Comparison of ENCODE assay signal across 1 cellular context in the genomic region with DNA sequence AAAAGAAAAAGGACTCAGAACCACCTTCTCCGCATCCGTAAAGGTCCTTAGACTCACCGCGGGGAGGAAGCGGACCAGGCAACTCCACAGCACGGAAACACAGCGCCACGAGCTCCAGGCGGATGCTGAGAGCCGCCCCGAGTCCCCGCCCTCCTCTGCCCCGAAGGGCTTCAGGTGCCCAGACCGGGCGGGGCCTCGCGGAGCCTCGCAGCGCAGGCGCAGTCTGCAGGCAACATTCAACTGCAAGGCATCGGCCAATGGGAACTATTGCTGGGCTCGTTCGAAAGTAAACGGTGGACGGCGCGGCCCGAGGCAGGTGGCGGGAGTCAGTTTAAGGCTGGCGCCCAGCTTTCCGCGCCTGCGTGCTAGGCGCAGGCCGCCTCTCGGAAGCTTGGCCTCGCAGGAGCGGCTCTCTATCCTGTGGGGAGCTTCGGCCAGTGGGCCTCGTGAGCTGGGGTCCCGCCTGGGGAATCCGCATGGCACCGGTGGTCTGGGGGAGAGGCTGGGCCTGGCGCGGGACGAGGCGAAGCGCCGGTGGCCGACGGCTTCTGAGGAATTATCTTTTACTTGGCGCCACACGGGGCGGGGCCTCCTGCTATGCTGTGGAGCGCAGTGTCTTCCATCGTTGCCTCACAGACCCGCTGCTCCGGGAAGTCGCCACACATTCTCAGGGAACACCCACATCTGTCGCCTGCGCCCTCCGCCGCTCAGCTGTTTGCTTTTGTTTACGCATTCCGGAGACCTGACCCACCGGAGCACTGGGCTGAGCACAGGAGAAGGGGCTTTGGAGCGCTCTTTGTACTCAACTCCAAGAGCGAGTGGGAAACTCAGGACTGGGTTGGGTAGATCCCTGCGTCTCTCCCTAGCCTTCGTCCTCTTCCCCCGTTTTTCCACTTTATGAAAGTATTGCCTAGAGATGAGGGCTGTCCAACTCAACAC.
TF ChIP-seq lines count a peak whose summit lies in the region.

A gene with protein sequence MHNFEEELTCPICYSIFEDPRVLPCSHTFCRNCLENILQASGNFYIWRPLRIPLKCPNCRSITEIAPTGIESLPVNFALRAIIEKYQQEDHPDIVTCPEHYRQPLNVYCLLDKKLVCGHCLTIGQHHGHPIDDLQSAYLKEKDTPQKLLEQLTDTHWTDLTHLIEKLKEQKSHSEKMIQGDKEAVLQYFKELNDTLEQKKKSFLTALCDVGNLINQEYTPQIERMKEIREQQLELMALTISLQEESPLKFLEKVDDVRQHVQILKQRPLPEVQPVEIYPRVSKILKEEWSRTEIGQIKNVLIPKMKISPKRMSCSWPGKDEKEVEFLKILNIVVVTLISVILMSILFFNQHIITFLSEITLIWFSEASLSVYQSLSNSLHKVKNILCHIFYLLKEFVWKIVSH (minus strand): TSS at position 127 of the 939 bp plus-strand sequence. CDS start 10,603 bp downstream, outside the sequence.

TF ChIP-seq in K562, 482 proteins besides CTCF, POLR2A, EP300 and RAD21 (continued from another document and continues in another):
- TF ChIP-seq, protein P1, sequence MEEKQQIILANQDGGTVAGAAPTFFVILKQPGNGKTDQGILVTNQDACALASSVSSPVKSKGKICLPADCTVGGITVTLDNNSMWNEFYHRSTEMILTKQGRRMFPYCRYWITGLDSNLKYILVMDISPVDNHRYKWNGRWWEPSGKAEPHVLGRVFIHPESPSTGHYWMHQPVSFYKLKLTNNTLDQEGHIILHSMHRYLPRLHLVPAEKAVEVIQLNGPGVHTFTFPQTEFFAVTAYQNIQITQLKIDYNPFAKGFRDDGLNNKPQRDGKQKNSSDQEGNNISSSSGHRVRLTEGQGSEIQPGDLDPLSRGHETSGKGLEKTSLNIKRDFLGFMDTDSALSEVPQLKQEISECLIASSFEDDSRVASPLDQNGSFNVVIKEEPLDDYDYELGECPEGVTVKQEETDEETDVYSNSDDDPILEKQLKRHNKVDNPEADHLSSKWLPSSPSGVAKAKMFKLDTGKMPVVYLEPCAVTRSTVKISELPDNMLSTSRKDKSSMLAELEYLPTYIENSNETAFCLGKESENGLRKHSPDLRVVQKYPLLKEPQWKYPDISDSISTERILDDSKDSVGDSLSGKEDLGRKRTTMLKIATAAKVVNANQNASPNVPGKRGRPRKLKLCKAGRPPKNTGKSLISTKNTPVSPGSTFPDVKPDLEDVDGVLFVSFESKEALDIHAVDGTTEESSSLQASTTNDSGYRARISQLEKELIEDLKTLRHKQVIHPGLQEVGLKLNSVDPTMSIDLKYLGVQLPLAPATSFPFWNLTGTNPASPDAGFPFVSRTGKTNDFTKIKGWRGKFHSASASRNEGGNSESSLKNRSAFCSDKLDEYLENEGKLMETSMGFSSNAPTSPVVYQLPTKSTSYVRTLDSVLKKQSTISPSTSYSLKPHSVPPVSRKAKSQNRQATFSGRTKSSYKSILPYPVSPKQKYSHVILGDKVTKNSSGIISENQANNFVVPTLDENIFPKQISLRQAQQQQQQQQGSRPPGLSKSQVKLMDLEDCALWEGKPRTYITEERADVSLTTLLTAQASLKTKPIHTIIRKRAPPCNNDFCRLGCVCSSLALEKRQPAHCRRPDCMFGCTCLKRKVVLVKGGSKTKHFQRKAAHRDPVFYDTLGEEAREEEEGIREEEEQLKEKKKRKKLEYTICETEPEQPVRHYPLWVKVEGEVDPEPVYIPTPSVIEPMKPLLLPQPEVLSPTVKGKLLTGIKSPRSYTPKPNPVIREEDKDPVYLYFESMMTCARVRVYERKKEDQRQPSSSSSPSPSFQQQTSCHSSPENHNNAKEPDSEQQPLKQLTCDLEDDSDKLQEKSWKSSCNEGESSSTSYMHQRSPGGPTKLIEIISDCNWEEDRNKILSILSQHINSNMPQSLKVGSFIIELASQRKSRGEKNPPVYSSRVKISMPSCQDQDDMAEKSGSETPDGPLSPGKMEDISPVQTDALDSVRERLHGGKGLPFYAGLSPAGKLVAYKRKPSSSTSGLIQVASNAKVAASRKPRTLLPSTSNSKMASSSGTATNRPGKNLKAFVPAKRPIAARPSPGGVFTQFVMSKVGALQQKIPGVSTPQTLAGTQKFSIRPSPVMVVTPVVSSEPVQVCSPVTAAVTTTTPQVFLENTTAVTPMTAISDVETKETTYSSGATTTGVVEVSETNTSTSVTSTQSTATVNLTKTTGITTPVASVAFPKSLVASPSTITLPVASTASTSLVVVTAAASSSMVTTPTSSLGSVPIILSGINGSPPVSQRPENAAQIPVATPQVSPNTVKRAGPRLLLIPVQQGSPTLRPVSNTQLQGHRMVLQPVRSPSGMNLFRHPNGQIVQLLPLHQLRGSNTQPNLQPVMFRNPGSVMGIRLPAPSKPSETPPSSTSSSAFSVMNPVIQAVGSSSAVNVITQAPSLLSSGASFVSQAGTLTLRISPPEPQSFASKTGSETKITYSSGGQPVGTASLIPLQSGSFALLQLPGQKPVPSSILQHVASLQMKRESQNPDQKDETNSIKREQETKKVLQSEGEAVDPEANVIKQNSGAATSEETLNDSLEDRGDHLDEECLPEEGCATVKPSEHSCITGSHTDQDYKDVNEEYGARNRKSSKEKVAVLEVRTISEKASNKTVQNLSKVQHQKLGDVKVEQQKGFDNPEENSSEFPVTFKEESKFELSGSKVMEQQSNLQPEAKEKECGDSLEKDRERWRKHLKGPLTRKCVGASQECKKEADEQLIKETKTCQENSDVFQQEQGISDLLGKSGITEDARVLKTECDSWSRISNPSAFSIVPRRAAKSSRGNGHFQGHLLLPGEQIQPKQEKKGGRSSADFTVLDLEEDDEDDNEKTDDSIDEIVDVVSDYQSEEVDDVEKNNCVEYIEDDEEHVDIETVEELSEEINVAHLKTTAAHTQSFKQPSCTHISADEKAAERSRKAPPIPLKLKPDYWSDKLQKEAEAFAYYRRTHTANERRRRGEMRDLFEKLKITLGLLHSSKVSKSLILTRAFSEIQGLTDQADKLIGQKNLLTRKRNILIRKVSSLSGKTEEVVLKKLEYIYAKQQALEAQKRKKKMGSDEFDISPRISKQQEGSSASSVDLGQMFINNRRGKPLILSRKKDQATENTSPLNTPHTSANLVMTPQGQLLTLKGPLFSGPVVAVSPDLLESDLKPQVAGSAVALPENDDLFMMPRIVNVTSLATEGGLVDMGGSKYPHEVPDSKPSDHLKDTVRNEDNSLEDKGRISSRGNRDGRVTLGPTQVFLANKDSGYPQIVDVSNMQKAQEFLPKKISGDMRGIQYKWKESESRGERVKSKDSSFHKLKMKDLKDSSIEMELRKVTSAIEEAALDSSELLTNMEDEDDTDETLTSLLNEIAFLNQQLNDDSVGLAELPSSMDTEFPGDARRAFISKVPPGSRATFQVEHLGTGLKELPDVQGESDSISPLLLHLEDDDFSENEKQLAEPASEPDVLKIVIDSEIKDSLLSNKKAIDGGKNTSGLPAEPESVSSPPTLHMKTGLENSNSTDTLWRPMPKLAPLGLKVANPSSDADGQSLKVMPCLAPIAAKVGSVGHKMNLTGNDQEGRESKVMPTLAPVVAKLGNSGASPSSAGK (IDR thresholded peaks at IDR 0.05), result peak; percentile 100
- TF ChIP-seq MECOM (CRISPR knock-in tag; IDR thresholded peaks at IDR 0.05) (0 out of 2 replicates have a peak, but pooled peaks have one; percentile 7), CXXC5 (CRISPR knock-in tag; IDR thresholded peaks at IDR 0.05) (peak; percentile 97), ZNF143 (CRISPR knock-in tag; IDR thresholded peaks at IDR 0.05) (peak; percentile 55; the same call in 1 of the 2 replicates), ZNF766 (CRISPR knock-in tag; conservative IDR thresholded peaks at IDR 0.05) (peak; percentile 88), CREM (IDR thresholded peaks at IDR 0.05; ENCODE audit: low read depth) (peak; percentile 63), NUFIP1 (IDR thresholded peaks at IDR 0.05; ENCODE audit: partially characterized antibody) (peak; percentile 77), ETV1 (tag; conservative IDR thresholded peaks at IDR 0.05; ENCODE audit: low read depth) (peak; percentile 65; the same call in 1 of the 2 replicates), ZNF316 (IDR thresholded peaks at IDR 0.05) (no peak), MCM2 (IDR thresholded peaks at IDR 0.05; ENCODE audit: low read depth) (no peak), SRSF3 (IDR thresholded peaks at IDR 0.05; ENCODE audit: insufficient read depth, low read length) (no peak), SMAD3 (CRISPR knock-in tag; conservative IDR thresholded peaks at IDR 0.05) (0 out of 2 replicates have a peak, but pooled peaks have one; percentile 41)
- TF ChIP-seq, protein P2, sequence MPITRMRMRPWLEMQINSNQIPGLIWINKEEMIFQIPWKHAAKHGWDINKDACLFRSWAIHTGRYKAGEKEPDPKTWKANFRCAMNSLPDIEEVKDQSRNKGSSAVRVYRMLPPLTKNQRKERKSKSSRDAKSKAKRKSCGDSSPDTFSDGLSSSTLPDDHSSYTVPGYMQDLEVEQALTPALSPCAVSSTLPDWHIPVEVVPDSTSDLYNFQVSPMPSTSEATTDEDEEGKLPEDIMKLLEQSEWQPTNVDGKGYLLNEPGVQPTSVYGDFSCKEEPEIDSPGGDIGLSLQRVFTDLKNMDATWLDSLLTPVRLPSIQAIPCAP (CRISPR knock-in tag; IDR thresholded peaks at IDR 0.05; ENCODE audit: borderline replicate concordance), result peak; percentile 88; the same call in 1 of the 2 replicates
- TF ChIP-seq, protein P3, sequence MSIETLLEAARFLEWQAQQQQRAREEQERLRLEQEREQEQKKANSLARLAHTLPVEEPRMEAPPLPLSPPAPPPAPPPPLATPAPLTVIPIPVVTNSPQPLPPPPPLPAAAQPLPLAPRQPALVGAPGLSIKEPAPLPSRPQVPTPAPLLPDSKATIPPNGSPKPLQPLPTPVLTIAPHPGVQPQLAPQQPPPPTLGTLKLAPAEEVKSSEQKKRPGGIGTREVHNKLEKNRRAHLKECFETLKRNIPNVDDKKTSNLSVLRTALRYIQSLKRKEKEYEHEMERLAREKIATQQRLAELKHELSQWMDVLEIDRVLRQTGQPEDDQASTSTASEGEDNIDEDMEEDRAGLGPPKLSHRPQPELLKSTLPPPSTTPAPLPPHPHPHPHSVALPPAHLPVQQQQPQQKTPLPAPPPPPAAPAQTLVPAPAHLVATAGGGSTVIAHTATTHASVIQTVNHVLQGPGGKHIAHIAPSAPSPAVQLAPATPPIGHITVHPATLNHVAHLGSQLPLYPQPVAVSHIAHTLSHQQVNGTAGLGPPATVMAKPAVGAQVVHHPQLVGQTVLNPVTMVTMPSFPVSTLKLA (conservative IDR thresholded peaks at IDR 0.05), result peak; percentile 88 to 92
- TF ChIP-seq, protein P4, sequence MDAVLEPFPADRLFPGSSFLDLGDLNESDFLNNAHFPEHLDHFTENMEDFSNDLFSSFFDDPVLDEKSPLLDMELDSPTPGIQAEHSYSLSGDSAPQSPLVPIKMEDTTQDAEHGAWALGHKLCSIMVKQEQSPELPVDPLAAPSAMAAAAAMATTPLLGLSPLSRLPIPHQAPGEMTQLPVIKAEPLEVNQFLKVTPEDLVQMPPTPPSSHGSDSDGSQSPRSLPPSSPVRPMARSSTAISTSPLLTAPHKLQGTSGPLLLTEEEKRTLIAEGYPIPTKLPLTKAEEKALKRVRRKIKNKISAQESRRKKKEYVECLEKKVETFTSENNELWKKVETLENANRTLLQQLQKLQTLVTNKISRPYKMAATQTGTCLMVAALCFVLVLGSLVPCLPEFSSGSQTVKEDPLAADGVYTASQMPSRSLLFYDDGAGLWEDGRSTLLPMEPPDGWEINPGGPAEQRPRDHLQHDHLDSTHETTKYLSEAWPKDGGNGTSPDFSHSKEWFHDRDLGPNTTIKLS (IDR thresholded peaks at IDR 0.05; ENCODE audit: borderline replicate concordance, low read depth), result peak; percentile 74; the same call in 1 of the 2 replicates
- TF ChIP-seq, protein P5, sequence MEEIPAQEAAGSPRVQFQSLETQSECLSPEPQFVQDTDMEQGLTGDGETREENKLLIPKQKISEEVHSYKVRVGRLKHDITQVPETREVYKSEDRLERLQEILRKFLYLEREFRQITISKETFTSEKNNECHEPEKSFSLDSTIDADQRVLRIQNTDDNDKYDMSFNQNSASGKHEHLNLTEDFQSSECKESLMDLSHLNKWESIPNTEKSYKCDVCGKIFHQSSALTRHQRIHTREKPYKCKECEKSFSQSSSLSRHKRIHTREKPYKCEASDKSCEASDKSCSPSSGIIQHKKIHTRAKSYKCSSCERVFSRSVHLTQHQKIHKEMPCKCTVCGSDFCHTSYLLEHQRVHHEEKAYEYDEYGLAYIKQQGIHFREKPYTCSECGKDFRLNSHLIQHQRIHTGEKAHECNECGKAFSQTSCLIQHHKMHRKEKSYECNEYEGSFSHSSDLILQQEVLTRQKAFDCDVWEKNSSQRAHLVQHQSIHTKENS (CRISPR knock-in tag; IDR thresholded peaks at IDR 0.05), result no peak
- TF ChIP-seq, protein P6, sequence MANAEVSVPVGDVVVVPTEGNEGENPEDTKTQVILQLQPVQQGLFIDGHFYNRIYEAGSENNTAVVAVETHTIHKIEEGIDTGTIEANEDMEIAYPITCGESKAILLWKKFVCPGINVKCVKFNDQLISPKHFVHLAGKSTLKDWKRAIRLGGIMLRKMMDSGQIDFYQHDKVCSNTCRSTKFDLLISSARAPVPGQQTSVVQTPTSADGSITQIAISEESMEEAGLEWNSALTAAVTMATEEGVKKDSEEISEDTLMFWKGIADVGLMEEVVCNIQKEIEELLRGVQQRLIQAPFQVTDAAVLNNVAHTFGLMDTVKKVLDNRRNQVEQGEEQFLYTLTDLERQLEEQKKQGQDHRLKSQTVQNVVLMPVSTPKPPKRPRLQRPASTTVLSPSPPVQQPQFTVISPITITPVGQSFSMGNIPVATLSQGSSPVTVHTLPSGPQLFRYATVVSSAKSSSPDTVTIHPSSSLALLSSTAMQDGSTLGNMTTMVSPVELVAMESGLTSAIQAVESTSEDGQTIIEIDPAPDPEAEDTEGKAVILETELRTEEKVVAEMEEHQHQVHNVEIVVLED (CRISPR knock-in tag; IDR thresholded peaks at IDR 0.05), result peak; percentile 57; the same call in 1 of the 2 replicates
- TF ChIP-seq, protein P7, sequence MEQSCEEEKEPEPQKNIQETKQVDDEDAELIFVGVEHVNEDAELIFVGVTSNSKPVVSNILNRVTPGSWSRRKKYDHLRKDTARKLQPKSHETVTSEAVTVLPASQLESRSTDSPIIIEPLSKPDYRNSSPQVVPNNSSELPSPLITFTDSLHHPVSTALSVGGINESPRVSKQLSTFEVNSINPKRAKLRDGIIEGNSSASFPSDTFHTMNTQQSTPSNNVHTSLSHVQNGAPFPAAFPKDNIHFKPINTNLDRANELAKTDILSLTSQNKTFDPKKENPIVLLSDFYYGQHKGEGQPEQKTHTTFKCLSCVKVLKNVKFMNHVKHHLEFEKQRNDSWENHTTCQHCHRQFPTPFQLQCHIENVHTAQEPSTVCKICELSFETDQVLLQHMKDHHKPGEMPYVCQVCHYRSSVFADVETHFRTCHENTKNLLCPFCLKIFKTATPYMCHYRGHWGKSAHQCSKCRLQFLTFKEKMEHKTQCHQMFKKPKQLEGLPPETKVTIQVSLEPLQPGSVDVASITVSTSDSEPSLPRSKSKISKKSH (CRISPR knock-in tag; IDR thresholded peaks at IDR 0.05), result no peak
